10 cellular contexts compared by ENCODE assay signal in genomic region chr16:22688463-22688862, GRCh38.
"Had no signal": no experiment of that assay in that cellular context is flagged by ENCODE, and none has a peak within 500 bp of the region (broad histone marks: within the 10 kb centered on the region; RNA-seq: fewer than 3 reads in every experiment).

No MANE protein-coding gene starts in this region.

- DNase-seq: H9, HCEC 1CT, HFFc6, IMR-90, KG1 had no signal

- H3K4me3 ChIP-seq: GM23338, K562 had no signal

- ATAC-seq: GM23338, K562 had no signal

- H3K4me2 ChIP-seq: GM23338 had no signal

- FAIRE-seq: H1, H54, K562 had no signal

- H3K27ac ChIP-seq: HL-60 had no signal

- H2AFZ ChIP-seq: GM23338 had no signal
